Comparison of ENCODE assay signal across 13 cellular contexts in genomic region chr15:69807752-69808151, GRCh38.
A peak's percentile ranks its signal among the peaks of the same experiment; 100 is the strongest.
DNase-seq lines count a peak whose midpoint lies in the region; ATAC-seq and TF ChIP-seq lines count a peak whose summit lies in the region.
"Had no signal": no experiment of that assay in that cellular context is flagged by ENCODE, and none has a peak within 500 bp of the region (broad histone marks: within the 10 kb centered on the region; RNA-seq: fewer than 3 reads in every experiment).

No MANE protein-coding gene starts in this region.

- H3K79me2 ChIP-seq in GM23248 (ENCODE audit: insufficient read depth) (no peaks in the 10 kb centered on the region), hepatocyte (no peaks in the 10 kb centered on the region)

- in situ Hi-C loops in GM23248 (cut with MboI) = no loop called here

- 27 to 28% methylated on average over 5 of the region's 5 CpGs for WGBS in GM23248 (ENCODE audit: low coverage in 1 of 2, low lambda C conversion rate in 2 of 2, missing lambda C conversion rate in 2 of 2), 2 experiments
- WGBS in hepatocyte (ENCODE audit: low lambda C conversion rate, missing lambda C conversion rate) = 68% methylated on average over 5 of the region's 5 CpGs

- TF ChIP-seq CTCF in A673 (conservative IDR thresholded peaks at IDR 0.05; ENCODE audit: low read depth, low read length) (no peak), RWPE2 (IDR thresholded peaks at IDR 0.05; ENCODE audit: poor library complexity, severe bottlenecking) (no peak), hepatocyte (IDR thresholded peaks at IDR 0.05; ENCODE audit: poor library complexity) (no peak)

- no peaks in the 10 kb centered on the region for H3K4me1 ChIP-seq in A673 (ENCODE audit: insufficient read depth, low read length, poor library complexity, severe bottlenecking)
- H3K4me1 ChIP-seq in GM23248 (ENCODE audit: insufficient read depth) = no peaks in the 10 kb centered on the region
- no peaks in the 10 kb centered on the region for H3K4me1 ChIP-seq in RWPE2 (ENCODE audit: insufficient read depth, poor library complexity, severe bottlenecking)
- H3K4me1 ChIP-seq in hepatocyte (ENCODE audit: insufficient read depth) = peaks cover 12% of the 10 kb centered on the region

- H3K36me3 ChIP-seq in A673 (ENCODE audit: insufficient read depth, low read length, poor library complexity, severe bottlenecking) = no peaks in the 10 kb centered on the region
- H3K36me3 ChIP-seq in GM23248 (ENCODE audit: low read depth) = no peaks in the 10 kb centered on the region
- no peaks in the 10 kb centered on the region for H3K36me3 ChIP-seq in RWPE2 (ENCODE audit: low read depth)
- H3K36me3 ChIP-seq in hepatocyte (replicated peaks; ENCODE audit: insufficient read depth, low read depth) = no peaks in the 10 kb centered on the region
- H3K36me3 ChIP-seq: cardiac muscle cell had no signal

- CTCF ChIA-PET in A673 (lab: Charles Lee) = no interaction called here

- no peaks in the 10 kb centered on the region for H3K9me2 ChIP-seq in GM23248 (ENCODE audit: insufficient read depth)
- no peaks in the 10 kb centered on the region for H3K9me2 ChIP-seq in hepatocyte (replicated peaks; ENCODE audit: insufficient read depth)

- H3K9ac ChIP-seq in GM23248 = no peak overlapping the region

- H3K9me3 ChIP-seq in A673 (ENCODE audit: low read depth, low read length, poor library complexity, severe bottlenecking) (no peaks in the 10 kb centered on the region), GM23248 (ENCODE audit: low read depth) (no peaks in the 10 kb centered on the region), RWPE2 (ENCODE audit: severe bottlenecking) (no peaks in the 10 kb centered on the region), hepatocyte (ENCODE audit: low read depth) (no peaks in the 10 kb centered on the region)
- H3K9me3 ChIP-seq: psoas muscle had no signal

- H3K4me2 ChIP-seq in GM23248 (ENCODE audit: unreplicated experiment) = no peak overlapping the region
- H3K4me2 ChIP-seq in hepatocyte = no peak overlapping the region

- no peak overlapping the region for H3K4me3 ChIP-seq in A673 (ENCODE audit: low read depth, low read length, poor library complexity, severe bottlenecking)
- no peak overlapping the region for H3K4me3 ChIP-seq in GM23248
- H3K4me3 ChIP-seq in RWPE2 (ENCODE audit: severe bottlenecking) = no peak overlapping the region
- H3K4me3 ChIP-seq in hepatocyte = no peak overlapping the region
- H3K4me3 ChIP-seq: cardiac muscle cell, psoas muscle had no signal

- no peaks in the 10 kb centered on the region for H4K20me1 ChIP-seq in GM23248 (ENCODE audit: insufficient read depth)
- H4K20me1 ChIP-seq in hepatocyte (ENCODE audit: insufficient read depth, poor library complexity, severe bottlenecking) = no peaks in the 10 kb centered on the region

- H2AFZ ChIP-seq in GM23248 = no peak overlapping the region
- no peak overlapping the region for H2AFZ ChIP-seq in hepatocyte

- peak; percentile 65 for ATAC-seq in RWPE2 (ENCODE audit: low read depth)

- DNase-seq in A673 (ENCODE audit: low spot score) = peak; percentile 28
- peak; percentile 71 for DNase-seq in GM23248
- no peak for DNase-seq in RWPE2 (ENCODE audit: low spot score)
- DNase-seq in hepatocyte (ENCODE audit: low spot score) = peak; percentile 23
- DNase-seq in NCI-H1930 (lab: John Stamatoyannopoulos, UW) = no peak
- DNase-seq in NCI-H1092 (lab: John Stamatoyannopoulos, UW) = no peak
- no peak for DNase-seq in COLO668 (lab: John Stamatoyannopoulos, UW; ENCODE audit: unreplicated experiment)
- DNase-seq in NCI-H1436 treated with DMSO at 0.1 percent for 48 hours (lab: John Stamatoyannopoulos, UW) = no peak
- DNase-seq: COR-L47, foreskin fibroblast, NCI-H345 had no signal

- H3F3A ChIP-seq in GM23248 (ENCODE audit: insufficient read depth) = no peaks in the 10 kb centered on the region

- H3K27ac ChIP-seq in A673 (ENCODE audit: low read depth, low read length, poor library complexity, severe bottlenecking) (no peak overlapping the region), GM23248 (no peak overlapping the region), RWPE2 (ENCODE audit: poor library complexity, severe bottlenecking) (no peak overlapping the region), hepatocyte (no peak overlapping the region)
- H3K27ac ChIP-seq: cardiac muscle cell, psoas muscle had no signal

- intact Hi-C loops in A673 (cut with micrococcal nuclease; ENCODE audit: unreplicated experiment) = no loop called here

- POLR2A ChIA-PET in A673 (lab: Charles Lee; ENCODE audit: low non-redundant PET) = no interaction called here

- no TSS peak for BruUV-seq in A673 (replicated peaks; lab: Mats Ljungman, UMichigan)

- H3K27me3 ChIP-seq in A673 (replicated peaks; ENCODE audit: insufficient read depth, low read depth, low read length, poor library complexity) = no peaks in the 10 kb centered on the region
- H3K27me3 ChIP-seq in GM23248 (replicated peaks; ENCODE audit: insufficient read depth) = peaks cover 13% of the 10 kb centered on the region
- H3K27me3 ChIP-seq in RWPE2 (ENCODE audit: insufficient read depth, poor library complexity, severe bottlenecking) = no peaks in the 10 kb centered on the region
- no peaks in the 10 kb centered on the region for H3K27me3 ChIP-seq in hepatocyte
- H3K27me3 ChIP-seq: cardiac muscle cell had no signal

Comparison
In these comparisons a context has a peak if more than half of its experiments do, and no peak if none do; other contexts are left out.
1. DNase-seq: peak in A673 (single experiment), GM23248 (single experiment) and hepatocyte (single experiment); none in RWPE2 (single experiment), NCI-H1930 (0 of 2), NCI-H1092 (single experiment), COLO668 (single experiment) and NCI-H1436 treated with DMSO at 0.1 percent for 48 hours (single experiment).